ENCODE assay signal across 16 cellular contexts in genomic region chr1:41681331-41682136, GRCh38.
DNase-seq lines count a peak whose midpoint lies in the region; ATAC-seq, FAIRE-seq and TF ChIP-seq lines count a peak whose summit lies in the region.
"Had no signal": no experiment of that assay in that cellular context is flagged by ENCODE, and none has a peak within 500 bp of the region (broad histone marks: within the 10 kb centered on the region; RNA-seq: fewer than 3 reads in every experiment).

No MANE protein-coding gene starts in this region.

- peak; percentile 52 for FAIRE-seq in urothelium cell line (lab: Jason Lieb, UNC)

- peak overlapping the region in 6 of 10 donors; percentile 10 to 69 (median 49) for H3K27ac ChIP-seq in heart right ventricle
- H3K27ac ChIP-seq: C4-2B had no signal

- no peaks in the 10 kb centered on the region for H3K9me3 ChIP-seq in heart right ventricle

- no peaks in the 10 kb centered on the region for H3K9me3 Mint-ChIP-seq in activated T-helper 2 cell treated with anti-CD3 and anti-CD28 coated beads, Interferon-gamma antibody, Interleukin-2, Interleukin-4, amounts not matched to agents 10 μg/mL and 5 μg/mL and 100 μg/mL, durations not matched to agents 14 hours and 24 hours and 36 hours
- no peaks in the 10 kb centered on the region for H3K9me3 Mint-ChIP-seq in mesothelial cell of epicardium

- H3K4me1 Mint-ChIP-seq in activated T-helper 2 cell treated with anti-CD3 and anti-CD28 coated beads, Interferon-gamma antibody, Interleukin-2, Interleukin-4, amounts not matched to agents 10 μg/mL and 5 μg/mL and 100 μg/mL, durations not matched to agents 14 hours and 24 hours and 36 hours (ENCODE audit: low read depth): peaks cover 94% of the 10 kb centered on the region
- peaks cover 9% of the 10 kb centered on the region for H3K4me1 Mint-ChIP-seq in mesothelial cell of epicardium

- no peak overlapping the region for H3K4me3 ChIP-seq in heart right ventricle

- DNase-seq in Right ventricle myocardium inferior (ENCODE audit: missing footprints): peak; percentile 74
- DNase-seq in cardiac septum (ENCODE audit: low spot score): no peak
- DNase-seq in activated T-helper 2 cell treated with anti-CD3 and anti-CD28 coated beads, Interferon-gamma antibody, Interleukin-2, Interleukin-4, amounts not matched to agents 10 μg/mL and 5 μg/mL and 100 μg/mL, durations not matched to agents 14 hours and 24 hours and 36 hours (ENCODE audit: low spot score): no peak
- DNase-seq in heart right ventricle: peak in 1 of 2 donors; percentile 26
- no peak for DNase-seq in urothelium cell line (ENCODE audit: low spot score)
- DNase-seq in activated gamma-delta T cell (lab: John Stamatoyannopoulos, UW): no peak
- no peak for DNase-seq in mesothelial cell of epicardium (ENCODE audit: low spot score in 2 of 2, unreplicated experiment in 2 of 2)
- DNase-seq: activated CD8-positive, alpha-beta memory T cell treated with anti-CD3 and anti-CD28 coated beads for 24 hours; amygdala; erythroblast; NCI-H146; NK-92 treated with Interleukin-12 subunit alpha and Interleukin-12 subunit beta, amount 100 ng/mL, for 24 hours; stimulated activated CD8-positive, alpha-beta memory T cell treated with anti-CD3 and anti-CD28 coated beads, Interleukin-4, amount 100 ng/mL, for 48 hours; SW 1271 had no signal

- TF ChIP-seq CTCF in heart right ventricle (IDR thresholded peaks at IDR 0.05): no peak
- TF ChIP-seq CTCF in mesothelial cell of epicardium (IDR thresholded peaks at IDR 0.05; ENCODE audit: unreplicated experiment): no peak

- H3K27me3 Mint-ChIP-seq in activated T-helper 2 cell treated with anti-CD3 and anti-CD28 coated beads, Interferon-gamma antibody, Interleukin-2, Interleukin-4, amounts not matched to agents 10 μg/mL and 5 μg/mL and 100 μg/mL, durations not matched to agents 14 hours and 24 hours and 36 hours (ENCODE audit: low read depth): no peaks in the 10 kb centered on the region
- no peaks in the 10 kb centered on the region for H3K27me3 Mint-ChIP-seq in mesothelial cell of epicardium (ENCODE audit: low read depth)

- H3K27me3 ChIP-seq in heart right ventricle: no peaks in the 10 kb centered on the region

- H3K4me1 ChIP-seq in heart right ventricle: peaks cover 15 to 68% (median 44%) of the 10 kb centered on the region in 9 donors

- WGBS in heart right ventricle, 2 donors: 45 to 53% methylated on average over 12 of the region's 12 CpGs

- H3K4me3 Mint-ChIP-seq in activated T-helper 2 cell treated with anti-CD3 and anti-CD28 coated beads, Interferon-gamma antibody, Interleukin-2, Interleukin-4, amounts not matched to agents 10 μg/mL and 5 μg/mL and 100 μg/mL, durations not matched to agents 14 hours and 24 hours and 36 hours (ENCODE audit: low read depth): no peak overlapping the region
- no peak overlapping the region for H3K4me3 Mint-ChIP-seq in mesothelial cell of epicardium

- intact Hi-C loops in Right ventricle myocardium inferior (cut with DNase I) (no loop called here), cardiac septum (cut with DNase I) (no loop called here), heart right ventricle (cut with DNase I) (no loop called here)
- intact Hi-C loops in activated T-helper 2 cell treated with anti-CD3 and anti-CD28 coated beads, Interferon-gamma antibody, Interleukin-2, Interleukin-4, amounts not matched to agents 10 μg/mL and 5 μg/mL and 100 μg/mL, durations not matched to agents 14 hours and 24 hours and 36 hours (cut with micrococcal nuclease): no loop called here

- no peaks in the 10 kb centered on the region for H3K36me3 ChIP-seq in heart right ventricle

- peak overlapping the region; percentile 19 for H3K27ac Mint-ChIP-seq in activated T-helper 2 cell treated with anti-CD3 and anti-CD28 coated beads, Interferon-gamma antibody, Interleukin-2, Interleukin-4, amounts not matched to agents 10 μg/mL and 5 μg/mL and 100 μg/mL, durations not matched to agents 14 hours and 24 hours and 36 hours
- H3K27ac Mint-ChIP-seq in mesothelial cell of epicardium: no peak overlapping the region

- ATAC-seq in Right ventricle myocardium inferior (peak; percentile 49), heart right ventricle (peak; percentile 32 to 79 (median 70)), HG03439 (IDR thresholded peaks at IDR 0.05; ENCODE audit: unreplicated experiment) (no peak)

- H3K36me3 Mint-ChIP-seq in activated T-helper 2 cell treated with anti-CD3 and anti-CD28 coated beads, Interferon-gamma antibody, Interleukin-2, Interleukin-4, amounts not matched to agents 10 μg/mL and 5 μg/mL and 100 μg/mL, durations not matched to agents 14 hours and 24 hours and 36 hours (ENCODE audit: low read depth): no peaks in the 10 kb centered on the region
- no peaks in the 10 kb centered on the region for H3K36me3 Mint-ChIP-seq in mesothelial cell of epicardium
